30 cellular contexts compared by ENCODE assay signal in the genomic region with DNA sequence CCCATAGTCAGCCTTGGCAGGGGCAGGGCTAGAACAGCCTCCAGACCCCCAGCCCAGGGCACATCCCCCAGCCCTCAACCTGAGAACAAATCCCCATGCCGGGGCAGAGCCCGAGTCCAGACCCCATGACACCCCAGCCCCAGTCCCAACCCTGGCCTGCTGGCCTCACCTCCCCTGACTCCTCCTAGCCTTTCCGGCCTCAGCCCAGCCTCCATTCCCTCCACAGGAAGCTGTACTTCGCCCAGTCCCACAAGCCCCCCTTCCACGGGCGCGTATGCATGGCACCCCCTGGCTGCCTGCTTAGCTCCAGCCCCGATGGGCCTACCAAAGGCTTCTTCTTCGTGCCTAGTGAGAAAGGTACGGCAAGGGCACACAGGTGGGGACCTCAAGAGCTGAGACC. TPM values are rescaled to one million over a fixed set of nuclear protein-coding genes. Genes with fewer than 3 reads are reported as not detected.
"Had no signal": no experiment of that assay in that cellular context is flagged by ENCODE, and none has a peak within 500 bp of the region (broad histone marks: within the 10 kb centered on the region; RNA-seq: fewer than 3 reads in every experiment).

No MANE protein-coding gene starts in this region.

- H3K9me3 ChIP-seq: colonic mucosa, esophagus squamous epithelium, heart right ventricle, neutrophil, testis, tibial artery, upper lobe of left lung, uterus had no signal

- H3K36me3 Mint-ChIP-seq: immature natural killer cell; natural killer cell; stimulated activated effector memory CD8-positive, alpha-beta T cell treated with anti-CD3 and anti-CD28 coated beads, Interleukin-12 subunit alpha, Interleukin-12 subunit beta, amount 100 ng/mL, for 72 hours had no signal

- ATAC-seq: heart right ventricle, left lobe of liver, natural killer cell, sciatic nerve had no signal

- H3K27ac Mint-ChIP-seq: dendritic cell treated with granulocyte-macrophage colony-stimulating factor and Interleukin-4, amounts not matched to agents 40 ng/mL and 50 ng/mL, for 4 days; immature natural killer cell; natural killer cell; progenitor cell of endocrine pancreas; stimulated activated effector memory CD8-positive, alpha-beta T cell treated with anti-CD3 and anti-CD28 coated beads, Interleukin-12 subunit alpha, Interleukin-12 subunit beta, amount 100 ng/mL, for 72 hours had no signal

- H3K4me3 ChIP-seq: colonic mucosa, esophagus squamous epithelium, heart right ventricle, lung, smooth muscle cell, testis, tibial artery, upper lobe of left lung, uterus had no signal

- H3K27me3 ChIP-seq: colonic mucosa, neutrophil, testis, upper lobe of left lung, uterus had no signal

- H3K9ac ChIP-seq: parathyroid adenoma had no signal

- H3K27ac ChIP-seq: colonic mucosa, esophagus squamous epithelium, heart right ventricle, neutrophil, parathyroid adenoma, testis, tibial artery, upper lobe of left lung, uterus had no signal

- H3K4me3 Mint-ChIP-seq: dendritic cell treated with granulocyte-macrophage colony-stimulating factor and Interleukin-4, amounts not matched to agents 40 ng/mL and 50 ng/mL, for 4 days; immature natural killer cell; natural killer cell; stimulated activated effector memory CD8-positive, alpha-beta T cell treated with anti-CD3 and anti-CD28 coated beads, Interleukin-12 subunit alpha, Interleukin-12 subunit beta, amount 100 ng/mL, for 72 hours had no signal

- H3K4me1 ChIP-seq: colonic mucosa, esophagus squamous epithelium, heart right ventricle, parathyroid adenoma, testis, tibial artery, upper lobe of left lung, uterus had no signal

- H3K4me1 Mint-ChIP-seq: immature natural killer cell; natural killer cell; stimulated activated effector memory CD8-positive, alpha-beta T cell treated with anti-CD3 and anti-CD28 coated beads, Interleukin-12 subunit alpha, Interleukin-12 subunit beta, amount 100 ng/mL, for 72 hours had no signal

- H3K9me3 Mint-ChIP-seq: dendritic cell treated with granulocyte-macrophage colony-stimulating factor and Interleukin-4, amounts not matched to agents 40 ng/mL and 50 ng/mL, for 4 days; immature natural killer cell; natural killer cell; stimulated activated effector memory CD8-positive, alpha-beta T cell treated with anti-CD3 and anti-CD28 coated beads, Interleukin-12 subunit alpha, Interleukin-12 subunit beta, amount 100 ng/mL, for 72 hours had no signal

- H3K27me3 Mint-ChIP-seq: dendritic cell treated with granulocyte-macrophage colony-stimulating factor and Interleukin-4, amounts not matched to agents 40 ng/mL and 50 ng/mL, for 4 days; progenitor cell of endocrine pancreas had no signal

- DNase-seq: central memory CD4-positive, alpha-beta T cell; colonic mucosa; effector memory CD4-positive, alpha-beta T cell; erythroblast; esophagus squamous epithelium; foreskin melanocyte; glutamatergic neuron; heart right ventricle; hippocampal formation; immature natural killer cell; mesendoderm; natural killer cell; stimulated activated CD4-positive, alpha-beta T cell treated with anti-CD3 and anti-CD28 coated beads, Interleukin-2, amount 100 ng/mL, for 24 hours; stimulated activated CD4-positive, alpha-beta T cell treated with anti-CD3 and anti-CD28 coated beads, Interleukin-4, amount 100 ng/mL, for 24 hours; stimulated activated naive CD4-positive, alpha-beta T cell treated with Interleukin-2 at 50 U/mL for 16 hours; substantia nigra; testis; upper lobe of left lung; uterus had no signal

- H3K36me3 ChIP-seq: colonic mucosa, esophagus squamous epithelium, heart right ventricle, neutrophil, tibial artery, upper lobe of left lung, uterus had no signal

RNA-seq across cellular contexts. Expression of a gene that starts 50.4 kb away (rescaled TPM):
- total RNA-seq: left lobe of liver, smooth muscle cell had no signal
- polyA plus RNA-seq: keratinocyte had no signal
